10 cellular contexts compared by ENCODE assay signal in the genomic region with DNA sequence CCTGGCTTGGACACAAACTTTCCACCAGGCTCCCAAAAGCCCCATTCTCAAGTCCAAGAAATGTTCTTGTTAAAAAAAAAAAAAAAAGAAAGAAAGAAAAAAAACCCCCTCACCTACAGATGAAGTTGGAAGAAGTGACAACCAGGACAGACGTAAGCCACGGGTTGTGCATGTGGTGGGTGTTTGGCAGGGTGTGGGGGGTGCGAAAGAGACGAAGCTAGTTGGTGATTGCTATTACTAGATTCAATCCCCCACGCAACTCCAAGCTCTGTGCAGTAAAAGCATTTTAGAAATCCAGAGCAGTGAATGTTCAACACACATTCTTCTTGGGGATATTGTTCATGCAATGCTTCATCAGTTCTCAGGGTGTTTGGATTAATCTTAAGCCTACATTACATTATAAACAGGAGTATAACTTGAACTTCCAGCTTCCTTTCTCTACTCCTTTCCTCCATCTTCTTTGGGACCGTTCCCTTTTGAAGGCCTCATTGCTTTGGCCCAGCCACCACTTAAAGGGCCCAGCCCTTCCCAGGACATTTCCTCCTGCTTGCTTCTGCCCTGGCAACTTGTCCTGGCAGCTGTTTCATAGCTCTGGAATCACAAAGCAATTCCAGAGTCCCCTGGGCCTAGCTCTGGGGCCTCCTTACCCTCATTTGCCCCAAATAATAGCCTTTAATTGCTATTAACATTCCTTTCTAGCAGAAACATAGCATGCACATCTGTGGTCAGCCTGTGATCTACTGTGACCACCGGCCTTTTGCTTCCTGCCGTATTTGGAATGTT. TPM values are rescaled to one million over a fixed set of nuclear protein-coding genes. Genes with fewer than 3 reads are reported as not detected.
DNase-seq lines count a peak whose midpoint lies in the region; ATAC-seq and TF ChIP-seq lines count a peak whose summit lies in the region.
"Had no signal": no experiment of that assay in that cellular context is flagged by ENCODE, and none has a peak within 500 bp of the region (broad histone marks: within the 10 kb centered on the region; RNA-seq: fewer than 3 reads in every experiment).

No MANE protein-coding gene starts in this region.

- DNase-seq in GM20000 (ENCODE audit: low spot score) (peak; percentile 1), hepatocyte (ENCODE audit: low spot score) (no peak), smooth muscle cell (lab: John Stamatoyannopoulos, UW; ENCODE audit: unreplicated experiment) (no peak), occipital lobe (lab: John Stamatoyannopoulos, UW) (no peak), DMS79 (lab: John Stamatoyannopoulos, UW) (no peak)
- no peak for DNase-seq in activated CD8-positive, alpha-beta T cell treated with anti-CD3 and anti-CD28 coated beads, Interleukin-2, amount 10 ng/mL, durations not matched to agents 7 days and 5 days
- no peak for DNase-seq in stimulated activated naive CD4-positive, alpha-beta T cell treated with Interleukin-2 at 50 U/mL for 16 hours (lab: John Stamatoyannopoulos, UW)
- DNase-seq: central memory CD4-positive, alpha-beta T cell; NCI-H510A treated with DMSO at 0.1 percent for 48 hours had no signal

- ATAC-seq in activated CD8-positive, alpha-beta T cell treated with anti-CD3 and anti-CD28 coated beads, Interleukin-2, amount 10 ng/mL, durations not matched to agents 7 days and 5 days, result no peak

- H3K4me2 ChIP-seq in hepatocyte, result peak overlapping the region; percentile 18
- peak overlapping the region; percentile 53 for H3K4me2 ChIP-seq in smooth muscle cell

- POLR2A ChIA-PET in activated CD8-positive, alpha-beta T cell treated with anti-CD3 and anti-CD28 coated beads, Interleukin-2, amount 10 ng/mL, durations not matched to agents 7 days and 5 days (lab: Charles Lee), result no interaction called here

- H3K4me1 ChIP-seq in hepatocyte (ENCODE audit: insufficient read depth) (peaks cover 5% of the 10 kb centered on the region), smooth muscle cell (ENCODE audit: low read depth) (peaks cover 15% of the 10 kb centered on the region)

- no peaks in the 10 kb centered on the region for H3K9me2 ChIP-seq in hepatocyte (replicated peaks; ENCODE audit: insufficient read depth)

- H3K27me3 ChIP-seq in hepatocyte, result no peaks in the 10 kb centered on the region
- H3K27me3 ChIP-seq in smooth muscle cell (ENCODE audit: low read depth), result no peaks in the 10 kb centered on the region

- H3K79me2 ChIP-seq in hepatocyte, result no peaks in the 10 kb centered on the region
- no peaks in the 10 kb centered on the region for H3K79me2 ChIP-seq in smooth muscle cell (ENCODE audit: low read depth)

- WGBS in hepatocyte (ENCODE audit: low lambda C conversion rate, missing lambda C conversion rate), result 77% methylated on average over 8 of the region's 8 CpGs
- WGBS in smooth muscle cell (ENCODE audit: low lambda C conversion rate), result 54% methylated on average over 8 of the region's 8 CpGs

- no peak for TF ChIP-seq CTCF in GM20000 (IDR thresholded peaks at IDR 0.05; ENCODE audit: extremely low read depth, missing control alignments)
- TF ChIP-seq CTCF in hepatocyte (IDR thresholded peaks at IDR 0.05; ENCODE audit: poor library complexity), result no peak
- no peak for TF ChIP-seq CTCF in smooth muscle cell (IDR thresholded peaks at IDR 0.05; ENCODE audit: borderline replicate concordance, insufficient read depth, poor library complexity, severe bottlenecking)

- H2AFZ ChIP-seq in hepatocyte (no peak overlapping the region), smooth muscle cell (ENCODE audit: low read depth) (no peak overlapping the region)

- H4K20me1 ChIP-seq in hepatocyte (ENCODE audit: insufficient read depth, poor library complexity, severe bottlenecking), result no peaks in the 10 kb centered on the region
- H4K20me1 ChIP-seq in smooth muscle cell (ENCODE audit: low read depth), result no peaks in the 10 kb centered on the region

- H3K4me3 ChIP-seq in hepatocyte (no peak overlapping the region), smooth muscle cell (no peak overlapping the region)

- H3K27ac ChIP-seq in cingulate gyrus (ENCODE audit: low read depth, low read length) (peak overlapping the region; percentile 35), hepatocyte (peak overlapping the region; percentile 44), smooth muscle cell (ENCODE audit: low read depth) (peak overlapping the region; percentile 61)

- H3K4me1 Mint-ChIP-seq in activated CD8-positive, alpha-beta T cell treated with anti-CD3 and anti-CD28 coated beads, Interleukin-2, amount 10 ng/mL, durations not matched to agents 7 days and 5 days (ENCODE audit: low read depth), result no peaks in the 10 kb centered on the region

- H3K4me3 Mint-ChIP-seq in activated CD8-positive, alpha-beta T cell treated with anti-CD3 and anti-CD28 coated beads, Interleukin-2, amount 10 ng/mL, durations not matched to agents 7 days and 5 days, result no peak overlapping the region

- H3K9me3 ChIP-seq in hepatocyte (ENCODE audit: low read depth) (no peaks in the 10 kb centered on the region), smooth muscle cell (replicated peaks; ENCODE audit: low read depth) (no peaks in the 10 kb centered on the region)

- H3K27me3 Mint-ChIP-seq in activated CD8-positive, alpha-beta T cell treated with anti-CD3 and anti-CD28 coated beads, Interleukin-2, amount 10 ng/mL, durations not matched to agents 7 days and 5 days (ENCODE audit: low read depth), result peaks cover 29% of the 10 kb centered on the region

- H3K36me3 ChIP-seq in hepatocyte (replicated peaks; ENCODE audit: insufficient read depth, low read depth) (no peaks in the 10 kb centered on the region), smooth muscle cell (ENCODE audit: low read depth) (no peaks in the 10 kb centered on the region)

- H3K9ac ChIP-seq in smooth muscle cell (ENCODE audit: low read depth), result no peak overlapping the region

- no peaks in the 10 kb centered on the region for H3K36me3 Mint-ChIP-seq in activated CD8-positive, alpha-beta T cell treated with anti-CD3 and anti-CD28 coated beads, Interleukin-2, amount 10 ng/mL, durations not matched to agents 7 days and 5 days (ENCODE audit: low read depth)

- CTCF ChIA-PET in activated CD8-positive, alpha-beta T cell treated with anti-CD3 and anti-CD28 coated beads, Interleukin-2, amount 10 ng/mL, durations not matched to agents 7 days and 5 days (lab: Charles Lee), result interaction anchor here (1.0 kb wide), 1 partner anchor 82 kb away, joined by 3 read pairs; no protein-coding TSS in a partner anchor

- no peak overlapping the region for H3K27ac Mint-ChIP-seq in activated CD8-positive, alpha-beta T cell treated with anti-CD3 and anti-CD28 coated beads, Interleukin-2, amount 10 ng/mL, durations not matched to agents 7 days and 5 days

- peaks cover 4% of the 10 kb centered on the region for H3F3A ChIP-seq in smooth muscle cell (ENCODE audit: low read depth)

- H3K9me3 Mint-ChIP-seq in activated CD8-positive, alpha-beta T cell treated with anti-CD3 and anti-CD28 coated beads, Interleukin-2, amount 10 ng/mL, durations not matched to agents 7 days and 5 days (ENCODE audit: insufficient read depth), result no peaks in the 10 kb centered on the region

RNA-seq across cellular contexts. Expression of gene PHC2, which starts 41.7 kb away (rescaled TPM):
- total RNA-seq in hepatocyte, result 56.3 and 77.5 TPM in 2 replicates
- 101 and 121 TPM in 2 replicates for polyA plus RNA-seq in hepatocyte
- 42.4 and 54.9 TPM in 2 replicates for total RNA-seq in smooth muscle cell
- 90.9 and 109 TPM in 2 replicates for polyA plus RNA-seq in smooth muscle cell
- total RNA-seq in occipital lobe, result 54.1 TPM
- total RNA-seq in activated CD8-positive, alpha-beta T cell treated with anti-CD3 and anti-CD28 coated beads, Interleukin-2, amount 10 ng/mL, durations not matched to agents 7 days and 5 days, result 10 to 100 TPM; 40.3 to 42.2 TPM
